In the genomic region with DNA sequence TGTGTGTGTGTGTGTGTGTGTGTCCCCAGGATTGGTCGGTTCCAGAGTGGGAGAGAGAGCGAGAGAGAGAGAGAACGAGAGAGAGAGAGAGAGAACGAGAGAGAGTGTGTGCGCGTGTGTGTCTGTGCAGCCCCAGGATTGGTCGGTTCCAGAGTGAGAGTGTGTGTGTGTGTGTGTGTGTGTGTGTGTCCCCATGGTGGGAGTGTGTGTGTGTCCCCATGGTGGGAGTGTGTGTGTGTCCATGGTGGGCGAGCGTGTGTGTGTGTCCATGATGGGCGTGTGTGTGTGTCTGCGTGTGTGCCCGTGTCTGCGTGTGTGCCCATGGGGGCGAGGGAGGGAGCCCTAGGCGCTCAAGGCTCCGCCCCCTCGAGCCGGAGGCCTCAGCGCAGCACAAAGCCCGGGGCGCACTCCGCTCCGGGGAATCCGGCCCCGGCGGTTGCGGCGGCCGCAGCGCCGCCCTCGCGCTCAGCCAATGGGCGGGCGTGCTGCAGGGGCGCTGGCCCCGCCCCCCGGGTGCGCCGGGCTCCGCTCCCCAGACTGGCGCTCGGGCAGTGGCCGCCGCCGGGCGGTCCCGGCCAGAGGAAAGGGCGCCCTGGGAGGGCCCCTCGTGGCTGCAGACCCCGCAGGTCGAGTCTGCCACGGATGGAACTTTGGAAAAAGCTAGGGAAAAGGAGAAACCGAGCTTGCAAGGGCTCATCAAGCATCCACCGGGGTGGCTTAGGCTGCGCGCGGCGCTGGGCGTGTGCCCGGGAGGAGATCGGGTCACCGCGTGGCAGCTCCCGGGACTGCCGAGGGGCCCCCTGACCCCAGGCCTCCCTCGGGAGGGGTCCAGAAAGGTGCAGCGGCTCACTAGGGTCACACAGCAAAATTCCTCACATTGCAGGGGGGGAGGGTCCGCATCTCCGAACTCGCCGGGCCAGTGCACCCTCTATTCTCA, we compare ENCODE assay signal across 8 cellular contexts.
A peak's percentile ranks its signal among the peaks of the same experiment; 100 is the strongest.
DNase-seq lines count a peak whose midpoint lies in the region; ATAC-seq and TF ChIP-seq lines count a peak whose summit lies in the region.

No MANE protein-coding gene starts in this region.

- H3K4me3 ChIP-seq in astrocyte of the cerebellum (ENCODE audit: low read depth, low read length) (peak overlapping the region; percentile 62), aorta (ENCODE audit: low read length in 2 of 2) (peak overlapping the region; percentile 61 to 74)

- in situ Hi-C loops in astrocyte of the cerebellum (cut with HindIII; ENCODE audit: low sequenced_read_pairs) = no loop called here

- no peaks in the 10 kb centered on the region for H3K4me1 ChIP-seq in aorta (ENCODE audit: control insufficient read depth in 1 of 2, insufficient read depth in 2 of 2, low read length in 2 of 2)

- intact Hi-C loops in aorta (cut with DNase I) = loop anchor here (1.0 to 5.0 kb wide), 4 partner anchors 36 to 96 kb away; a partner anchor contains a TSS

- peak; percentile 67 for TF ChIP-seq POLR2A in GM15510 (IDR thresholded peaks at IDR 0.05; ENCODE audit: borderline replicate concordance, extremely low read depth, insufficient read length)

- TF ChIP-seq CTCF in astrocyte of the cerebellum (IDR thresholded peaks at IDR 0.05; ENCODE audit: low read depth, low read length, missing control alignments) = peak; percentile 8

- H3K27ac ChIP-seq in aorta (ENCODE audit: low read depth in 1 of 2, low read length in 2 of 2) = peak overlapping the region in 1 of 2 donors; percentile 72

- H3K36me3 ChIP-seq in aorta (ENCODE audit: control insufficient read depth in 1 of 2, insufficient read depth in 2 of 2, low read length in 1 of 2) = no peaks in the 10 kb centered on the region

- DNase-seq in NCI-H1436 (lab: John Stamatoyannopoulos, UW) (peak; percentile 93), T-helper 9 cell (peak; percentile 80), astrocyte of the cerebellum (ENCODE audit: low read depth) (peak; percentile 76), hippocampal formation (lab: John Stamatoyannopoulos, UW) (peak; percentile 88 to 92), renal cortical epithelial cell (ENCODE audit: low read depth) (peak; percentile 74), aorta (peak; percentile 96 to 97)

- no peaks in the 10 kb centered on the region for H3K27me3 ChIP-seq in aorta (ENCODE audit: control insufficient read depth in 1 of 2, insufficient read depth in 2 of 2, low read length in 1 of 2)

- peak; percentile 91 for ATAC-seq in HG02798 (IDR thresholded peaks at IDR 0.05; ENCODE audit: poor library complexity, unreplicated experiment)
- ATAC-seq in aorta (ENCODE audit: low FRiP score) = peak; percentile 95

- no peaks in the 10 kb centered on the region for H3K9me3 ChIP-seq in aorta (ENCODE audit: control insufficient read depth, low read length)

- 1% methylated on average over 51 to 72 of the region's 72 CpGs for WGBS in aorta, 2 donors
